In the genomic region with DNA sequence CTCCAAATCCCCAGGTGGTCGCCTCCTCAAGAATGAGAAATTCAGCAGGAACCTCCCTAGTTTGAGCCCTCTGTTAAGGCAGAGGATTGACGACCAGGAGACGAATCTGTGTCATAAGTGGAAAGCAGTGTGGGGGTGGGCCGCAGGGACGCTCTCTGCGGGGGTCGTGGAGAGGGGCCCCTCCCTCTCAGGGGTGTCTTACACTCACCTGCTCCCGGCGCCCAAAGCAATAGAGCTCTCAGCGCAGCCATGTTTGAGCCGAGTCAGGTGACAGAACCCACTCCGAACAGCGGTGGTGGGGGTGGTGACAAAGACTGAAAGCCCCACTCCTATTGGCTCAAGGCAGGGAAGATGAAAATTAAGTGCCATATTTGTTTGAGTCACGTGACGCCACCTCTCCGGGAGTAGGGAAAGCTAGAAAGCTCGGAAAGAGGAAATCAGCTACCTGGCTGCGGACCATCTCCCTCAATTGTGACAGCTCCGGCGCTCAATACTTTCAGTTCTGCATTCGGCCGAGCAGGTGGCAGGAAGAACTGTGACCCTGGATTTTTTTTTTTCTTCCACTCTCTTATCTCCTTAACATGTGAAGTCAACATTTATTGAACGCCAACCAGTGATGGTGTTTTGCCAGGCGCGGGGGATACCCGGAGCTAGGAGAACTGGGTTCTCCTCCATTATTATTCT, we compare ENCODE assay signal across 8 cellular contexts. TPM values are rescaled to one million over a fixed set of nuclear protein-coding genes. Genes with fewer than 3 reads are reported as not detected.
A peak's percentile ranks its signal among the peaks of the same experiment; 100 is the strongest.
DNase-seq lines count a peak whose midpoint lies in the region; ATAC-seq lines count a peak whose summit lies in the region.

A gene (minus strand): TSS at position 265 of the 684 bp plus-strand sequence. CDS start 627 bp downstream, outside the sequence.

- peak within 1 kb of the TSS; percentile 98 for H3K4me2 ChIP-seq in Karpas-422 (ENCODE audit: low read depth, low read length, poor library complexity, severe bottlenecking)

- peaks cover 50% of the 10 kb centered on the region for H3K79me2 ChIP-seq in Karpas-422 (ENCODE audit: low read length)

- H3K4me1 Mint-ChIP-seq in naive B cell: peaks cover 35 to 75% (median 36%) of the 10 kb centered on the region in 3 donors
- peaks cover 51% of the 10 kb centered on the region for H3K4me1 Mint-ChIP-seq in stimulated activated memory B cell treated with anti-CD40 and anti-IgM and Interleukin-4, amounts not matched to agents 10 μg/mL and 1 μg/mL and 100 μg/mL, for 72 hours

- no peaks in the 10 kb centered on the region for H3K9me3 Mint-ChIP-seq in naive B cell
- no peaks in the 10 kb centered on the region for H3K9me3 Mint-ChIP-seq in stimulated activated memory B cell treated with anti-CD40 and anti-IgM and Interleukin-4, amounts not matched to agents 10 μg/mL and 1 μg/mL and 100 μg/mL, for 72 hours

- H3K27me3 Mint-ChIP-seq in naive B cell: no peaks in the 10 kb centered on the region
- H3K27me3 Mint-ChIP-seq in stimulated activated memory B cell treated with anti-CD40 and anti-IgM and Interleukin-4, amounts not matched to agents 10 μg/mL and 1 μg/mL and 100 μg/mL, for 72 hours: no peaks in the 10 kb centered on the region

- H3K9me3 ChIP-seq in Karpas-422 (ENCODE audit: low read length): no peaks in the 10 kb centered on the region

- H3K27ac ChIP-seq in Karpas-422 (ENCODE audit: low read length): peak within 1 kb of the TSS; percentile 95

- peak within 1 kb of the TSS; percentile 79 to 98 (median 96) for H3K4me3 Mint-ChIP-seq in naive B cell
- H3K4me3 Mint-ChIP-seq in stimulated activated memory B cell treated with anti-CD40 and anti-IgM and Interleukin-4, amounts not matched to agents 10 μg/mL and 1 μg/mL and 100 μg/mL, for 72 hours: peak within 1 kb of the TSS; percentile 81

- H3K4me3 ChIP-seq in Karpas-422 (ENCODE audit: low read length): peak within 1 kb of the TSS; percentile 86

- peak within 1 kb of the TSS; percentile 76 for H3K9ac ChIP-seq in Karpas-422 (ENCODE audit: low read length)

- peaks cover 11% of the 10 kb centered on the region; the same call in 1 of the 2 replicates for H3K36me3 ChIP-seq in Karpas-422 (ENCODE audit: insufficient read depth, low read length)

- no peaks in the 10 kb centered on the region for H4K20me1 ChIP-seq in Karpas-422 (ENCODE audit: insufficient read depth, low read depth, low read length)

- peaks cover 39% of the 10 kb centered on the region for H3K4me1 ChIP-seq in Karpas-422 (ENCODE audit: low read length)

- peak within 1 kb of the TSS; percentile 37 for H2AFZ ChIP-seq in Karpas-422 (ENCODE audit: low read length)

- peak within 1 kb of the TSS; percentile 90 to 99 (median 96) for H3K27ac Mint-ChIP-seq in naive B cell
- H3K27ac Mint-ChIP-seq in stimulated activated memory B cell treated with anti-CD40 and anti-IgM and Interleukin-4, amounts not matched to agents 10 μg/mL and 1 μg/mL and 100 μg/mL, for 72 hours: peak within 1 kb of the TSS; percentile 86

- no peaks in the 10 kb centered on the region for H3K27me3 ChIP-seq in Karpas-422 (ENCODE audit: low read length)

- peak; percentile 100 for DNase-seq in DMS79 treated with DMSO at 0.1 percent for 48 hours (lab: John Stamatoyannopoulos, UW)
- peak; percentile 100 for DNase-seq in Karpas-422
- DNase-seq in RKO (ENCODE audit: low spot score): peak; percentile 98
- DNase-seq in activated T-helper 1 cell treated with Interleukin-2 at 50 U/mL for 16 hours (ENCODE audit: low read depth): peak; percentile 79
- peak; percentile 89 for DNase-seq in fibroblast of gingiva (ENCODE audit: low read depth)
- DNase-seq in naive B cell: peak; percentile 92

- H3K36me3 Mint-ChIP-seq in naive B cell: peaks cover 0 to 5% of the 10 kb centered on the region in 2 donors
- no peaks in the 10 kb centered on the region for H3K36me3 Mint-ChIP-seq in stimulated activated memory B cell treated with anti-CD40 and anti-IgM and Interleukin-4, amounts not matched to agents 10 μg/mL and 1 μg/mL and 100 μg/mL, for 72 hours

- no peaks in the 10 kb centered on the region for H3K9me2 ChIP-seq in Karpas-422 (replicated peaks; ENCODE audit: insufficient read depth, low read length)

- ATAC-seq in GM21825 (IDR thresholded peaks at IDR 0.05; ENCODE audit: unreplicated experiment): peak; percentile 84
- ATAC-seq in naive B cell (ENCODE audit: low read depth in 2 of 2): peak; percentile 78 to 82
- ATAC-seq in stimulated activated memory B cell treated with anti-CD40 and anti-IgM and Interleukin-4, amounts not matched to agents 10 μg/mL and 1 μg/mL and 100 μg/mL, for 72 hours: peak; percentile 96

RNA-seq across cellular contexts. Expression of the gene that starts here (rescaled TPM):
- total RNA-seq in Karpas-422 (2014; rRNA removed; shearing (Covaris generic); ENCODE audit: low replicate concordance): 31.3 and 47.0 TPM in 2 replicates
- polyA plus RNA-seq in naive B cell (ENCODE audit: low read depth in 6 of 6): 1 to 10 TPM in 5 of 6 donors, under 1 TPM in 1; 0.09 to 6.2 (median 2.7) TPM

Comparison
In these comparisons a context has a peak if more than half of its experiments do, and no peak if none do; other contexts are left out.
1. Peak in every context shown above with its lines: DNase-seq, ATAC-seq, H3K4me3 ChIP-seq and H3K27ac ChIP-seq.